Comparison of ENCODE assay signal across 31 cellular contexts in the genomic region with DNA sequence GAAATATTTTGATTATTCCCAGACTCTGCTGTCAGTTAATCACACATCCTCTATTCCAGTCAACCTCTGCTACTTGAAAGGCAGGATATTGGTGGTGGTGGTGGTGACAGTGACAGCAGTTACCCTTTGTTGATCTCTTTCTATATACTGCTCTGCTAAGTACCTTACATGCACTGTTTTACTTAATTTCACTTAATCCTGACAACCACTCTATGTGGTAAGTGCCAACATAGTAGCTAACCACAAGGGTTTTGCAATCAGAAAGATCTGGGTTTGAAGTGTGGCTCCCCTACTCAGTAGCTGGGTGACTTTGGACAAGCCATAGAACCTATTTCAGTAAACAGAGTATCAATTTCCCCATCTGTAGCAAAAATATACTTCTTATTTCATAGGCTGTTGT. TPM values are rescaled to one million over a fixed set of nuclear protein-coding genes. Genes with fewer than 3 reads are reported as not detected.
"Had no signal": no experiment of that assay in that cellular context is flagged by ENCODE, and none has a peak within 500 bp of the region (broad histone marks: within the 10 kb centered on the region; RNA-seq: fewer than 3 reads in every experiment).

No MANE protein-coding gene starts in this region.

- H3K4me3 ChIP-seq: body of pancreas, coronary artery had no signal

- H3K9me3 Mint-ChIP-seq: activated CD8-positive, alpha-beta T cell treated with anti-CD3 and anti-CD28 coated beads for 36 hours; activated naive CD4-positive, alpha-beta T cell treated with anti-CD3 and anti-CD28 coated beads, Interleukin-2, amount 50 U/mL, for 24 hours had no signal

- ATAC-seq: activated CD4-positive, alpha-beta T cell treated with anti-CD3 and anti-CD28 coated beads for 36 hours; activated CD8-positive, alpha-beta T cell treated with anti-CD3 and anti-CD28 coated beads for 36 hours; body of pancreas; Panc1; Right ventricle myocardium inferior had no signal

- H3K36me3 Mint-ChIP-seq: activated naive CD4-positive, alpha-beta T cell treated with anti-CD3 and anti-CD28 coated beads, Interleukin-2, amount 50 U/mL, for 24 hours had no signal

- FAIRE-seq: bronchial epithelial cell had no signal

- H3K27me3 Mint-ChIP-seq: activated CD4-positive, alpha-beta T cell treated with anti-CD3 and anti-CD28 coated beads for 36 hours; activated CD8-positive, alpha-beta T cell treated with anti-CD3 and anti-CD28 coated beads for 36 hours; activated naive CD4-positive, alpha-beta T cell treated with anti-CD3 and anti-CD28 coated beads, Interleukin-2, amount 50 U/mL, for 24 hours had no signal

- DNase-seq: activated CD4-positive, alpha-beta T cell treated with anti-CD3 and anti-CD28 coated beads for 36 hours; activated CD8-positive, alpha-beta memory T cell treated with anti-CD3 and anti-CD28 coated beads, Interleukin-2, amount 50 U/mL, for 4 hours; activated CD8-positive, alpha-beta T cell treated with anti-CD3 and anti-CD28 coated beads for 36 hours; aorta; body of pancreas; central memory CD4-positive, alpha-beta T cell; NCI-H1092; NCI-H1417 treated with DMSO at 0.1 percent for 48 hours; NCI-H1694; NCI-H2029; NCI-H2107; NCI-H2171 treated with DMSO at 0.1 percent for 48 hours; NCI-H226; NCI-H510A; NCI-H526 treated with DMSO at 0.1 percent for 48 hours; NCI-H82; NK-92 treated with Interleukin-12 subunit alpha and Interleukin-12 subunit beta, amount 100 ng/mL, for 24 hours; OCI-M1; RPMI8226; SK-N-SH; T-helper 1 cell; WERI-Rb-1 had no signal

- H3K36me3 ChIP-seq: WERI-Rb-1 had no signal

- H3K4me3 Mint-ChIP-seq: activated CD4-positive, alpha-beta T cell treated with anti-CD3 and anti-CD28 coated beads for 36 hours; activated CD8-positive, alpha-beta T cell treated with anti-CD3 and anti-CD28 coated beads for 36 hours; activated naive CD4-positive, alpha-beta T cell treated with anti-CD3 and anti-CD28 coated beads, Interleukin-2, amount 50 U/mL, for 24 hours had no signal

- H3K4me2 ChIP-seq: SK-N-SH had no signal

- H3K9ac ChIP-seq: SK-N-SH had no signal

- H3K27ac ChIP-seq: body of pancreas, coronary artery, WERI-Rb-1 had no signal

- H3K9me3 ChIP-seq: body of pancreas had no signal

- H3K27ac Mint-ChIP-seq: activated CD4-positive, alpha-beta T cell treated with anti-CD3 and anti-CD28 coated beads for 36 hours; activated CD8-positive, alpha-beta T cell treated with anti-CD3 and anti-CD28 coated beads for 36 hours; activated naive CD4-positive, alpha-beta T cell treated with anti-CD3 and anti-CD28 coated beads, Interleukin-2, amount 50 U/mL, for 24 hours had no signal

- H3K27me3 ChIP-seq: body of pancreas had no signal

- H3K4me1 Mint-ChIP-seq: activated CD4-positive, alpha-beta T cell treated with anti-CD3 and anti-CD28 coated beads for 36 hours; activated naive CD4-positive, alpha-beta T cell treated with anti-CD3 and anti-CD28 coated beads, Interleukin-2, amount 50 U/mL, for 24 hours had no signal

- H3K4me1 ChIP-seq: body of pancreas had no signal

RNA-seq across cellular contexts. Expression of a gene that starts 24.2 kb away (rescaled TPM):
- total RNA-seq: activated CD4-positive, alpha-beta T cell treated with anti-CD3 and anti-CD28 coated beads for 36 hours; activated CD8-positive, alpha-beta T cell treated with anti-CD3 and anti-CD28 coated beads for 36 hours; aorta; body of pancreas; bronchial epithelial cell; chondrocyte; LHCN-M2; M059J; Right ventricle myocardium inferior; T-helper 2 cell treated with Interferon-gamma antibody and Interleukin-4, amounts not matched to agents 100 ng/mL and 5 ng/mL, for 36 hours had no signal
